In genomic region chr16:27475561-27475960, GRCh38 we compare ENCODE assay signal across 1 cellular context.
TF ChIP-seq lines count a peak whose summit lies in the region.

No MANE protein-coding gene starts in this region.

TF ChIP-seq in GM23338, 12 proteins besides CTCF, POLR2A, EP300 and RAD21 (continued from another document):
- TF ChIP-seq ZNF462 (CRISPR knock-in tag; IDR thresholded peaks at IDR 0.05) (no peak), EZH2 (IDR thresholded peaks at IDR 0.05; ENCODE audit: low read depth, unreplicated experiment) (no peak), EZH2phosphoT487 (IDR thresholded peaks at IDR 0.05; ENCODE audit: unreplicated experiment) (no peak), STAT1 (IDR thresholded peaks at IDR 0.05; ENCODE audit: unreplicated experiment) (no peak), ZNF331 (CRISPR knock-in tag; IDR thresholded peaks at IDR 0.05; ENCODE audit: low read depth) (no peak), JUNB (IDR thresholded peaks at IDR 0.05; ENCODE audit: unreplicated experiment) (no peak), ETS1 (IDR thresholded peaks at IDR 0.05) (no peak)
